Comparison of ENCODE assay signal across 8 cellular contexts in genomic region chr16:83898463-83899271, GRCh38. TPM values are rescaled to one million over a fixed set of nuclear protein-coding genes. Genes with fewer than 3 reads are reported as not detected.
A peak's percentile ranks its signal among the peaks of the same experiment; 100 is the strongest.
DNase-seq lines count a peak whose midpoint lies in the region; ATAC-seq and TF ChIP-seq lines count a peak whose summit lies in the region.

TSS of gene MLYCD (plus strand) at chr16:83899115. CDS start at chr16:83899145, 30 bp downstream.

- no peaks in the 10 kb centered on the region for H3K27me3 ChIP-seq in DND-41 (ENCODE audit: insufficient read depth, low read length, poor library complexity)
- H3K27me3 ChIP-seq in SJSA1 (replicated peaks): no peaks in the 10 kb centered on the region
- no peaks in the 10 kb centered on the region for H3K27me3 ChIP-seq in gastroesophageal sphincter

- peaks cover 15% of the 10 kb centered on the region for H3K79me2 ChIP-seq in DND-41 (ENCODE audit: insufficient read depth, low read length)

- peaks cover 33% of the 10 kb centered on the region for H3K4me1 ChIP-seq in DND-41 (ENCODE audit: insufficient read depth, low read length)
- H3K4me1 ChIP-seq in SJSA1 (replicated peaks): peaks cover 28% of the 10 kb centered on the region
- H3K4me1 ChIP-seq in gastroesophageal sphincter: peaks cover 4 to 50% (median 23%) of the 10 kb centered on the region in 3 donors

- H3K4me3 ChIP-seq in DND-41 (ENCODE audit: low read depth in 1 of 2, low read length in 2 of 2): peak within 1 kb of the TSS; percentile 82 to 99
- peak within 1 kb of the TSS; percentile 99 for H3K4me3 ChIP-seq in SJSA1
- H3K4me3 ChIP-seq in gastroesophageal sphincter: peak within 1 kb of the TSS; percentile 68 to 95

- WGBS in gastroesophageal sphincter (ENCODE audit: low coverage in 1 of 2), 2 donors: 46 to 73% methylated on average over 2 to 4 of the region's 69 CpGs

- no peaks in the 10 kb centered on the region for H3K27me3 Mint-ChIP-seq in activated naive CD4-positive, alpha-beta T cell treated with anti-CD3 and anti-CD28 coated beads for 36 hours (ENCODE audit: low read depth)

- peak; percentile 73 for DNase-seq in DND-41
- DNase-seq in HuH-7 (ENCODE audit: low spot score): peak; percentile 95
- peak; percentile 40 to 71 for DNase-seq in SJSA1 (ENCODE audit: low read depth in 1 of 2, low spot score in 2 of 2)
- peak; percentile 63 for DNase-seq in activated naive CD4-positive, alpha-beta T cell treated with anti-CD3 and anti-CD28 coated beads for 36 hours
- peak; percentile 30 to 92 (median 84) for DNase-seq in nucleus accumbens (lab: John Stamatoyannopoulos, UW)
- DNase-seq in substantia nigra (lab: John Stamatoyannopoulos, UW): peak; percentile 44 to 95 (median 85)

- no peak for TF ChIP-seq CTCF in DND-41 (IDR thresholded peaks at IDR 0.05; ENCODE audit: borderline replicate concordance, extremely low read depth, low read length, poor library complexity, severe bottlenecking)
- peak in 1 of 4 experiments; percentile 12 for TF ChIP-seq CTCF in gastroesophageal sphincter (IDR thresholded peaks at IDR 0.05)

- intact Hi-C loops in activated naive CD4-positive, alpha-beta T cell treated with anti-CD3 and anti-CD28 coated beads for 36 hours (cut with micrococcal nuclease): loop anchor here (1.0 to 2.0 kb wide), 4 partner anchors 54 to 218 kb away; partner anchors contain the start of genes HSBP1, MBTPS1 and OSGIN1

- peak within 1 kb of the TSS; percentile 99 for H3K4me2 ChIP-seq in DND-41 (ENCODE audit: insufficient read depth, low read length)

- H3K36me3 Mint-ChIP-seq in activated naive CD4-positive, alpha-beta T cell treated with anti-CD3 and anti-CD28 coated beads for 36 hours (ENCODE audit: low read depth): no peaks in the 10 kb centered on the region

- TF ChIP-seq POLR2A in gastroesophageal sphincter (IDR thresholded peaks at IDR 0.05): peak in 1 of 2 donors; percentile 93

- H3K4me1 Mint-ChIP-seq in activated naive CD4-positive, alpha-beta T cell treated with anti-CD3 and anti-CD28 coated beads for 36 hours (ENCODE audit: low read depth): peaks cover 22% of the 10 kb centered on the region

- TF ChIP-seq EP300 in gastroesophageal sphincter (IDR thresholded peaks at IDR 0.05): no peak

- H3K27ac ChIP-seq in DND-41 (ENCODE audit: low read length) (peak within 1 kb of the TSS; percentile 59), SJSA1 (peak within 1 kb of the TSS; percentile 11; the same call in 1 of the 2 replicates), gastroesophageal sphincter (peak within 1 kb of the TSS; percentile 94 to 98 (median 96)), substantia nigra (ENCODE audit: low read depth, low read length, poor library complexity, severe bottlenecking) (peak within 1 kb of the TSS; percentile 79)

- peaks cover 12% of the 10 kb centered on the region for H4K20me1 ChIP-seq in DND-41 (ENCODE audit: insufficient read depth, low read length)

- peak within 1 kb of the TSS; percentile 10 for H3K27ac Mint-ChIP-seq in activated naive CD4-positive, alpha-beta T cell treated with anti-CD3 and anti-CD28 coated beads for 36 hours

- H2AFZ ChIP-seq in DND-41 (ENCODE audit: low read depth, low read length): peak within 1 kb of the TSS; percentile 100

- H3K9me3 Mint-ChIP-seq in activated naive CD4-positive, alpha-beta T cell treated with anti-CD3 and anti-CD28 coated beads for 36 hours: no peaks in the 10 kb centered on the region

- H3K9ac ChIP-seq in DND-41 (ENCODE audit: low read depth, low read length): peak within 1 kb of the TSS; percentile 80

- CTCF ChIA-PET in activated naive CD4-positive, alpha-beta T cell treated with anti-CD3 and anti-CD28 coated beads for 36 hours (lab: Charles Lee): interaction anchor here (0.6 kb wide), 3 partner anchors 76 to 214 kb away, joined by 3 to 5 read pairs (median 4); no protein-coding TSS in a partner anchor

- H3K9me3 ChIP-seq in DND-41 (ENCODE audit: insufficient read depth, low read length, severe bottlenecking) (no peaks in the 10 kb centered on the region), SJSA1 (replicated peaks) (peaks cover 3% of the 10 kb centered on the region; the same call in 1 of the 2 replicates), gastroesophageal sphincter (no peaks in the 10 kb centered on the region)

- H3K36me3 ChIP-seq in DND-41 (ENCODE audit: insufficient read depth, low read length): peaks cover 13% of the 10 kb centered on the region
- peaks cover 17% of the 10 kb centered on the region for H3K36me3 ChIP-seq in SJSA1
- peaks cover 0 to 7% of the 10 kb centered on the region in 2 donors for H3K36me3 ChIP-seq in gastroesophageal sphincter

- ATAC-seq in DND-41 (ENCODE audit: insufficient read depth, low read depth) (peak; percentile 94), GM21515 (IDR thresholded peaks at IDR 0.05; ENCODE audit: unreplicated experiment) (peak; percentile 92), gastroesophageal sphincter (peak; percentile 94)

- H3K4me3 Mint-ChIP-seq in activated naive CD4-positive, alpha-beta T cell treated with anti-CD3 and anti-CD28 coated beads for 36 hours: peak within 1 kb of the TSS; percentile 86

RNA-seq across cellular contexts. Expression of gene MLYCD, which starts in this region (rescaled TPM):
- 2.2 and 2.8 TPM in 2 replicates for total RNA-seq in SJSA1 (2014; rRNA removed; shearing (Covaris generic))
- total RNA-seq in activated naive CD4-positive, alpha-beta T cell treated with anti-CD3 and anti-CD28 coated beads for 36 hours: 1 to 10 TPM; 2.0 to 2.3 TPM
- total RNA-seq in gastroesophageal sphincter: 10 to 100 TPM in 3 of 4 donors, 1 to 10 TPM in 1; 9.9 to 17.6 (median 12.2) TPM

Comparison
In these comparisons a context has a peak if more than half of its experiments do, and no peak if none do; other contexts are left out.
1. Peak in every context shown above with its lines: DNase-seq, ATAC-seq, H3K4me3 ChIP-seq and H3K27ac ChIP-seq.
2. H3K27ac ChIP-seq: peak in every context shown above with its lines; median percentile 96 in gastroesophageal sphincter; 79 in substantia nigra; 59 in DND-41; 11 in SJSA1.